Comparison of ENCODE assay signal across 8 cellular contexts in genomic region chr12:112938751-112939150, GRCh38. TPM values are rescaled to one million over a fixed set of nuclear protein-coding genes. Genes with fewer than 3 reads are reported as not detected.
DNase-seq lines count a peak whose midpoint lies in the region; ATAC-seq and TF ChIP-seq lines count a peak whose summit lies in the region.

No MANE protein-coding gene starts in this region.

- peak overlapping the region; percentile 38 to 54 for H3K27ac ChIP-seq in tibial artery

- peaks cover 52% of the 10 kb centered on the region for H3K4me1 Mint-ChIP-seq in activated CD4-positive, alpha-beta T cell treated with anti-CD3 and anti-CD28 coated beads, Interleukin-2, amount 10 ng/mL, durations not matched to agents 7 days and 5 days

- H3K4me3 Mint-ChIP-seq in activated CD4-positive, alpha-beta T cell treated with anti-CD3 and anti-CD28 coated beads, Interleukin-2, amount 10 ng/mL, durations not matched to agents 7 days and 5 days = peak overlapping the region; percentile 80

- H3K36me3 ChIP-seq in kidney epithelial cell (ENCODE audit: control insufficient read depth, insufficient read depth, low read length) (no peaks in the 10 kb centered on the region), tibial artery (peaks cover 0 to 1% (median 0%) of the 10 kb centered on the region in 3 donors)

- peaks cover 43% of the 10 kb centered on the region for H3K36me3 Mint-ChIP-seq in activated CD4-positive, alpha-beta T cell treated with anti-CD3 and anti-CD28 coated beads, Interleukin-2, amount 10 ng/mL, durations not matched to agents 7 days and 5 days (ENCODE audit: low read depth)
- peaks cover 11 to 19% of the 10 kb centered on the region in 2 donors for H3K36me3 Mint-ChIP-seq in activated naive CD4-positive, alpha-beta T cell treated with anti-CD3 and anti-CD28 coated beads, Interleukin-2, amount 50 U/mL, for 72 hours

- no peak for DNase-seq in activated CD4-positive, alpha-beta T cell treated with anti-CD3 and anti-CD28 coated beads, Interleukin-2, amount 10 ng/mL, durations not matched to agents 7 days and 5 days
- DNase-seq in activated CD4-positive, alpha-beta T cell treated with anti-CD3 and anti-CD28 coated beads for 4 hours = no peak
- DNase-seq in activated naive CD4-positive, alpha-beta T cell treated with anti-CD3 and anti-CD28 coated beads, Interleukin-2, amount 50 U/mL, for 72 hours (ENCODE audit: low spot score in 2 of 2) = no peak
- DNase-seq in kidney epithelial cell (ENCODE audit: low read depth) (no peak), tibial artery (no peak)
- no peak for DNase-seq in activated CD8-positive, alpha-beta memory T cell treated with anti-CD3 and anti-CD28 coated beads for 24 hours

- H3K27me3 ChIP-seq in kidney epithelial cell (ENCODE audit: control insufficient read depth, insufficient read depth, low read length) (no peaks in the 10 kb centered on the region), tibial artery (no peaks in the 10 kb centered on the region)

- TF ChIP-seq CTCF in kidney epithelial cell (IDR thresholded peaks at IDR 0.05; ENCODE audit: insufficient read depth, low read length, poor library complexity, severe bottlenecking) = no peak
- no peak for TF ChIP-seq CTCF in tibial artery (IDR thresholded peaks at IDR 0.05)

- ATAC-seq in activated naive CD4-positive, alpha-beta T cell treated with anti-CD3 and anti-CD28 coated beads, Interleukin-2, amount 50 U/mL, for 72 hours = peak in 1 of 2 donors; percentile 9
- ATAC-seq in GM18505 (IDR thresholded peaks at IDR 0.05; ENCODE audit: unreplicated experiment) = no peak
- no peak for ATAC-seq in GM18519 (IDR thresholded peaks at IDR 0.05; ENCODE audit: low FRiP score, unreplicated experiment)

- TF ChIP-seq POLR2A in GM18505 (IDR thresholded peaks at IDR 0.05; ENCODE audit: borderline replicate concordance, extremely low read depth, insufficient read depth, insufficient read length) = no peak

- peak overlapping the region; percentile 94 for H3K27ac Mint-ChIP-seq in activated CD4-positive, alpha-beta T cell treated with anti-CD3 and anti-CD28 coated beads, Interleukin-2, amount 10 ng/mL, durations not matched to agents 7 days and 5 days
- H3K27ac Mint-ChIP-seq in activated naive CD4-positive, alpha-beta T cell treated with anti-CD3 and anti-CD28 coated beads, Interleukin-2, amount 50 U/mL, for 72 hours = peak overlapping the region; percentile 85 to 90

- intact Hi-C loops in tibial artery (cut with DNase I; ENCODE audit: low total_unique reads) = no loop called here

- CTCF ChIA-PET in activated CD4-positive, alpha-beta T cell treated with anti-CD3 and anti-CD28 coated beads, Interleukin-2, amount 10 ng/mL, durations not matched to agents 7 days and 5 days (lab: Charles Lee) = interaction anchor here (1.0 to 3.4 kb wide), 3 partner anchors 19 to 46 kb away, joined by 3 to 13 read pairs (median 10); no protein-coding TSS in a partner anchor

- H3K9me3 ChIP-seq in tibial artery = no peaks in the 10 kb centered on the region

- peaks cover 0 to 17% (median 10%) of the 10 kb centered on the region in 4 donors for H3K4me1 ChIP-seq in tibial artery

- no peaks in the 10 kb centered on the region for H3K9me3 Mint-ChIP-seq in activated CD4-positive, alpha-beta T cell treated with anti-CD3 and anti-CD28 coated beads, Interleukin-2, amount 10 ng/mL, durations not matched to agents 7 days and 5 days
- H3K9me3 Mint-ChIP-seq in activated naive CD4-positive, alpha-beta T cell treated with anti-CD3 and anti-CD28 coated beads, Interleukin-2, amount 50 U/mL, for 72 hours = no peaks in the 10 kb centered on the region

- no peaks in the 10 kb centered on the region for H3K27me3 Mint-ChIP-seq in activated CD4-positive, alpha-beta T cell treated with anti-CD3 and anti-CD28 coated beads, Interleukin-2, amount 10 ng/mL, durations not matched to agents 7 days and 5 days

- peak overlapping the region; percentile 50 for H3K4me3 ChIP-seq in kidney epithelial cell (ENCODE audit: low read depth, low read length)
- H3K4me3 ChIP-seq in tibial artery = peak overlapping the region; percentile 61 to 81

- POLR2A ChIA-PET in activated CD4-positive, alpha-beta T cell treated with anti-CD3 and anti-CD28 coated beads, Interleukin-2, amount 10 ng/mL, durations not matched to agents 7 days and 5 days (lab: Charles Lee) = interaction anchor here (1.2 to 1.6 kb wide), 2 partner anchors 32 to 40 kb away, joined by 12 to 14 read pairs; partner anchors contain the start of genes OAS1 and OAS2

RNA-seq across cellular contexts. Expression of gene OAS3, which starts 0.5 kb away (rescaled TPM):
- total RNA-seq in activated CD4-positive, alpha-beta T cell treated with anti-CD3 and anti-CD28 coated beads, Interleukin-2, amount 10 ng/mL, durations not matched to agents 7 days and 5 days = 100 to 1,000 TPM; 202 to 204 TPM
- total RNA-seq in activated naive CD4-positive, alpha-beta T cell treated with anti-CD3 and anti-CD28 coated beads, Interleukin-2, amount 50 U/mL, for 72 hours = 10 to 100 TPM; 21.8 to 76.6 TPM
- 26.4 and 29.0 TPM in 2 replicates for total RNA-seq in kidney epithelial cell

RNA-seq across cellular contexts. Expression of gene OAS1, which starts 32.0 kb away (rescaled TPM):
- 100 to 1,000 TPM; 194 to 197 TPM for total RNA-seq in activated CD4-positive, alpha-beta T cell treated with anti-CD3 and anti-CD28 coated beads, Interleukin-2, amount 10 ng/mL, durations not matched to agents 7 days and 5 days
- total RNA-seq in activated naive CD4-positive, alpha-beta T cell treated with anti-CD3 and anti-CD28 coated beads, Interleukin-2, amount 50 U/mL, for 72 hours = 10 to 100 TPM; 17.8 to 85.9 TPM
- 6.0 and 6.4 TPM in 2 replicates for total RNA-seq in kidney epithelial cell

RNA-seq across cellular contexts. Expression of gene OAS2, which starts 39.6 kb away (rescaled TPM):
- 100 to 1,000 TPM; 294 to 420 TPM for total RNA-seq in activated CD4-positive, alpha-beta T cell treated with anti-CD3 and anti-CD28 coated beads, Interleukin-2, amount 10 ng/mL, durations not matched to agents 7 days and 5 days
- 100 to 1,000 TPM in 1 of 2 donors, 10 to 100 TPM in 1; 56.6 to 199 TPM for total RNA-seq in activated naive CD4-positive, alpha-beta T cell treated with anti-CD3 and anti-CD28 coated beads, Interleukin-2, amount 50 U/mL, for 72 hours
- 1.0 and 3.6 TPM in 2 replicates for total RNA-seq in kidney epithelial cell

Comparison
In these comparisons a context has a peak if more than half of its experiments do, and no peak if none do; other contexts are left out.
1. RNA of gene OAS2, which starts 39.6 kb away (total RNA-seq): 294 to 420 TPM in activated CD4-positive, alpha-beta T cell treated with anti-CD3 and anti-CD28 coated beads, Interleukin-2, amount 10 ng/mL, durations not matched to agents 7 days and 5 days and 56.6 to 199 TPM in activated naive CD4-positive, alpha-beta T cell treated with anti-CD3 and anti-CD28 coated beads, Interleukin-2, amount 50 U/mL, for 72 hours; 1.0 to 3.6 TPM in kidney epithelial cell; every median in the first group is over 10 times any median in the second.